In the genomic region with DNA sequence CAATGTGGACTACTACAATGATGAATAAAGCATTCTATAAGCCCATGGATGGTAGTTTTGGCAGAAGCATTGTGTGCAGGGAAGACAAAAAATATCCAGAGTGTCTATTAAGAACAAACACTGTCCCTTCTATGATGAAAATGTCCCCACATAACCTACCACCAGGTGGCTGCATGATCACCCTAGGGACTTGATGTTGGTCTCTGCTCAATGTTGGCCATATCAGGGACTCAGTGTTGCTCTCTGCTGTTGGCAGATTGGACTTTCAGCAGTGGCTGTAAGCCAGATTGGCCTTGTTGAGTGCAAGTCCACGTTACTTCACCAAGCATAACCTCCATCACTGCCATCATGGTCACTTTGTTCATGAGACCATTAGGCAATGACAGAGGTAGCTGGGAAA, we compare ENCODE assay signal across 3 cellular contexts. TPM values are rescaled to one million over a fixed set of nuclear protein-coding genes. Genes with fewer than 3 reads are reported as not detected.
"Had no signal": no experiment of that assay in that cellular context is flagged by ENCODE, and none has a peak within 500 bp of the region (broad histone marks: within the 10 kb centered on the region; RNA-seq: fewer than 3 reads in every experiment).

No MANE protein-coding gene starts in this region.

RNA-seq across cellular contexts. Expression of a gene that starts 44.2 kb away (rescaled TPM):
- total RNA-seq: right atrium auricular region, subcutaneous adipose tissue had no signal
- polyA plus RNA-seq: neural cell had no signal
